ENCODE assay signal across 32 cellular contexts in the genomic region with DNA sequence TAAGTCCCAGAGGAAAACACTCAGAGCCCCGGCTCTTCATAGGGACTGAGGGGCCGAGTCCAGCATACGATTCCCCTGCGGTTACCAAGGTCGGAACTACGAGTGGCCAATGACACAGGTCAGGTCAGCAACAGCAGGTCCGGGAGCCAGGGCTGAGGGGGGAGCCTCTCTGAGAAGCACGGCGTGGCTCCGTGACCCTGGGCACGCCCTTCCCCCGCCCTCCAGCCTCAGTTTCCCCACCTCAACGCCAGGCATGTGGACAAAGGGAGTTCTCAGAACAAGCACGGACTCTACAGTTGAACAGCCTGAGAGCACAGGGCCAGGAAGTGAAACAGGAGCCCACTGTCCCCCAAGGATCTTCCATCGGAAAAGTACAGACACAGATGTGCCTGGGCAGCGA. TPM values are rescaled to one million over a fixed set of nuclear protein-coding genes. Genes with fewer than 3 reads are reported as not detected.
"Had no signal": no experiment of that assay in that cellular context is flagged by ENCODE, and none has a peak within 500 bp of the region (broad histone marks: within the 10 kb centered on the region; RNA-seq: fewer than 3 reads in every experiment).

No MANE protein-coding gene starts in this region.

- DNase-seq: activated CD4-positive, alpha-beta T cell treated with anti-CD3 and anti-CD28 coated beads for 48 hours; activated CD4-positive, alpha-beta T cell treated with anti-CD3 and anti-CD28 coated beads, Interleukin-2, amount 50 U/mL, for 1 hour; activated CD4-positive, alpha-beta T cell treated with anti-CD3 and anti-CD28 coated beads, Interleukin-2, amount 50 U/mL, for 48 hours; activated CD8-positive, alpha-beta memory T cell treated with anti-CD3 and anti-CD28 coated beads for 24 hours; activated CD8-positive, alpha-beta T cell treated with anti-CD3 and anti-CD28 coated beads for 36 hours; activated effector memory CD4-positive, alpha-beta T cell treated with Interleukin-2 at 50 U/mL for 16 hours; activated gamma-delta T cell treated with Interleukin-2 at 50 U/mL for 16 hours; activated naive CD4-positive, alpha-beta T cell treated with anti-CD3 and anti-CD28 coated beads, Interleukin-2, amount 50 U/mL, for 16 hours; activated naive CD4-positive, alpha-beta T cell treated with Interleukin-2 at 50 U/mL for 16 hours; activated naive CD8-positive, alpha-beta T cell treated with anti-CD3 and anti-CD28 coated beads for 36 hours; activated T-cell treated with anti-CD3 and anti-CD28 coated beads, Interleukin-2, amount 50 U/mL, for 4 hours; central memory CD4-positive, alpha-beta T cell; cerebellar nuclear complex; colonic mucosa; effector CD8-positive, alpha-beta T cell; esophagus squamous epithelium; foreskin melanocyte; heart right ventricle; T-helper 2 cell had no signal

- H3K4me3 Mint-ChIP-seq: activated CD8-positive, alpha-beta T cell treated with anti-CD3 and anti-CD28 coated beads for 36 hours; activated naive CD8-positive, alpha-beta T cell treated with anti-CD3 and anti-CD28 coated beads for 36 hours; activated T-cell treated with anti-CD3 and anti-CD28 coated beads, Interleukin-2, amount 50 U/mL, for 4 hours; activated T-helper 17 cell treated with anti-CD3 and anti-CD28 coated beads, Interleukin-2, amount 50 U/mL, for 72 hours; brain had no signal

- H3K27ac ChIP-seq: ascending aorta, breast epithelium, cardiac muscle cell, colonic mucosa, epithelial cell of prostate, esophagus squamous epithelium, gastroesophageal sphincter, heart right ventricle had no signal

- H3K4me3 ChIP-seq: ascending aorta, breast epithelium, cardiac muscle cell, colonic mucosa, esophagus squamous epithelium, gastroesophageal sphincter, heart right ventricle had no signal

- H3K27me3 ChIP-seq: ascending aorta, cardiac muscle cell had no signal

- H3K4me1 Mint-ChIP-seq: activated naive CD8-positive, alpha-beta T cell treated with anti-CD3 and anti-CD28 coated beads for 36 hours; activated T-helper 17 cell treated with anti-CD3 and anti-CD28 coated beads, Interleukin-2, amount 50 U/mL, for 72 hours had no signal

- H3K27ac Mint-ChIP-seq: activated CD8-positive, alpha-beta T cell treated with anti-CD3 and anti-CD28 coated beads for 36 hours; activated naive CD8-positive, alpha-beta T cell treated with anti-CD3 and anti-CD28 coated beads for 36 hours; activated T-helper 17 cell treated with anti-CD3 and anti-CD28 coated beads, Interleukin-2, amount 50 U/mL, for 72 hours; brain had no signal

- ATAC-seq: activated CD8-positive, alpha-beta T cell treated with anti-CD3 and anti-CD28 coated beads for 36 hours; activated T-cell treated with anti-CD3 and anti-CD28 coated beads, Interleukin-2, amount 50 U/mL, for 4 hours; activated T-helper 17 cell treated with anti-CD3 and anti-CD28 coated beads, Interleukin-2, amount 50 U/mL, for 72 hours; gastroesophageal sphincter; heart right ventricle had no signal

- H3K9me3 Mint-ChIP-seq: activated CD8-positive, alpha-beta T cell treated with anti-CD3 and anti-CD28 coated beads for 36 hours; activated naive CD8-positive, alpha-beta T cell treated with anti-CD3 and anti-CD28 coated beads for 36 hours; activated T-cell treated with anti-CD3 and anti-CD28 coated beads, Interleukin-2, amount 50 U/mL, for 4 hours; activated T-helper 17 cell treated with anti-CD3 and anti-CD28 coated beads, Interleukin-2, amount 50 U/mL, for 72 hours; brain had no signal

- H3K9me3 ChIP-seq: ascending aorta, breast epithelium, colonic mucosa, esophagus squamous epithelium, gastroesophageal sphincter, heart right ventricle had no signal

- H3K4me1 ChIP-seq: ascending aorta, breast epithelium, colonic mucosa, esophagus squamous epithelium, gastroesophageal sphincter, heart right ventricle had no signal

- H3K36me3 ChIP-seq: ascending aorta, breast epithelium, cardiac muscle cell, colonic mucosa, esophagus squamous epithelium, gastroesophageal sphincter, heart right ventricle had no signal

- H3K36me3 Mint-ChIP-seq: activated naive CD8-positive, alpha-beta T cell treated with anti-CD3 and anti-CD28 coated beads for 36 hours; brain had no signal

RNA-seq across cellular contexts. Expression of a gene that starts 25.6 kb away (rescaled TPM):
- total RNA-seq: activated CD8-positive, alpha-beta T cell treated with anti-CD3 and anti-CD28 coated beads for 36 hours; activated naive CD8-positive, alpha-beta T cell treated with anti-CD3 and anti-CD28 coated beads for 36 hours; activated T-helper 17 cell treated with anti-CD3 and anti-CD28 coated beads, Interleukin-2, amount 50 U/mL, for 72 hours; cardiac muscle cell; dermis microvascular lymphatic vessel endothelial cell; endothelial cell of umbilical vein; fibroblast of lung; fibroblast of villous mesenchyme; glomerular endothelial cell; T-helper 1 cell treated with Interleukin-12 subunit alpha and Interleukin-12 subunit beta and Interleukin-4 antibody, amounts not matched to agents 30 ng/mL and 1 ng/mL, for 36 hours had no signal
- polyA plus RNA-seq: cardiac muscle cell, endothelial cell of umbilical vein, fibroblast of lung had no signal

RNA-seq across cellular contexts. Expression of a gene that starts 41.0 kb away (rescaled TPM):
- total RNA-seq: activated CD8-positive, alpha-beta T cell treated with anti-CD3 and anti-CD28 coated beads for 36 hours; activated naive CD8-positive, alpha-beta T cell treated with anti-CD3 and anti-CD28 coated beads for 36 hours; cardiac muscle cell; dermis microvascular lymphatic vessel endothelial cell; endothelial cell of umbilical vein; fibroblast of lung; fibroblast of villous mesenchyme; glomerular endothelial cell; T-helper 1 cell treated with Interleukin-12 subunit alpha and Interleukin-12 subunit beta and Interleukin-4 antibody, amounts not matched to agents 30 ng/mL and 1 ng/mL, for 36 hours had no signal
- polyA plus RNA-seq: cardiac muscle cell, endothelial cell of umbilical vein, fibroblast of lung had no signal

RNA-seq across cellular contexts. Expression of a gene that starts 51.5 kb away (rescaled TPM):
- total RNA-seq: activated CD8-positive, alpha-beta T cell treated with anti-CD3 and anti-CD28 coated beads for 36 hours; activated naive CD8-positive, alpha-beta T cell treated with anti-CD3 and anti-CD28 coated beads for 36 hours; activated T-helper 17 cell treated with anti-CD3 and anti-CD28 coated beads, Interleukin-2, amount 50 U/mL, for 72 hours; ascending aorta; cardiac muscle cell; dermis microvascular lymphatic vessel endothelial cell; endothelial cell of umbilical vein; fibroblast of lung; fibroblast of villous mesenchyme; glomerular endothelial cell; T-helper 1 cell treated with Interleukin-12 subunit alpha and Interleukin-12 subunit beta and Interleukin-4 antibody, amounts not matched to agents 30 ng/mL and 1 ng/mL, for 36 hours had no signal
- polyA plus RNA-seq: cardiac muscle cell, endothelial cell of umbilical vein, fibroblast of lung had no signal
